ENCODE assay signal across 13 cellular contexts in the genomic region with DNA sequence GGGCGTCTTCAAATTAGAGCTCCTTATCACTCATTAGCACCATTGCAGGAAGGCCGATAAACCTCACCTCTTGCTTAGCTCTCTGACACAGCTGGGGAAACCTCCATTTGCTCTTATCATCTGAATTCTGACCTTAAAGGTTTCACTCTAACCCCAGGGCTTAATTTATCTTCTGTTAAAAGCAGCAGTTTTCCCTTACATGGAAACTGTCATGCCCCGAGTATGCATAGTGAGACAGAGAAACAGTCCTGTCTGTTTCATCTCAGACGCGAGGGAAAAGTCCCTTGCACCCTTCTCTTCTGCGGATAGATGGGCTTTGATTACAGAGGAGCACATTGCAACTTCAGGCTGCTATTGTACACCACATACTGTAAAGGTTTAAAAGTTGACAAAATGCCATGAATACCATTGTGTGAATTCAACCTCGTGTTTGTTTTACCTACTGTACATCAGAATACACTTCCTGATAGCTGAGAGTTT.
DNase-seq lines count a peak whose midpoint lies in the region; ATAC-seq and TF ChIP-seq lines count a peak whose summit lies in the region.
"Had no signal": no experiment of that assay in that cellular context is flagged by ENCODE, and none has a peak within 500 bp of the region (broad histone marks: within the 10 kb centered on the region; RNA-seq: fewer than 3 reads in every experiment).

No MANE protein-coding gene starts in this region.

- H3K4me1 Mint-ChIP-seq in osteocyte (ENCODE audit: unreplicated experiment) = peaks cover 23% of the 10 kb centered on the region
- H3K4me1 Mint-ChIP-seq in activated CD8-positive, alpha-beta T cell treated with anti-CD3 and anti-CD28 coated beads for 36 hours (ENCODE audit: low read depth) = no peaks in the 10 kb centered on the region
- H3K4me1 Mint-ChIP-seq: naive B cell had no signal

- no peaks in the 10 kb centered on the region; the same call in 1 of the 2 replicates for H3K27me3 ChIP-seq in HUES6 (ENCODE audit: control insufficient read depth, insufficient read depth, low read length)

- H3K27me3 Mint-ChIP-seq in osteocyte (ENCODE audit: unreplicated experiment) = no peaks in the 10 kb centered on the region
- H3K27me3 Mint-ChIP-seq in activated CD8-positive, alpha-beta T cell treated with anti-CD3 and anti-CD28 coated beads for 36 hours = no peaks in the 10 kb centered on the region
- H3K27me3 Mint-ChIP-seq: naive B cell; stimulated activated naive CD8-positive, alpha-beta T cell treated with anti-CD3 and anti-CD28 coated beads, Interleukin-15, Interleukin-2, amounts not matched to agents 100 ng/mL and 50 ng/mL, for 24 hours had no signal

- H3K36me3 ChIP-seq in HUES6 (ENCODE audit: control insufficient read depth, insufficient read depth, low read length) = no peaks in the 10 kb centered on the region

- H3K9me3 Mint-ChIP-seq in osteocyte (ENCODE audit: unreplicated experiment) = peaks cover 7% of the 10 kb centered on the region
- H3K9me3 Mint-ChIP-seq in activated CD8-positive, alpha-beta T cell treated with anti-CD3 and anti-CD28 coated beads for 36 hours = peaks cover 5% of the 10 kb centered on the region
- H3K9me3 Mint-ChIP-seq: stimulated activated naive CD8-positive, alpha-beta T cell treated with anti-CD3 and anti-CD28 coated beads, Interleukin-15, Interleukin-2, amounts not matched to agents 100 ng/mL and 50 ng/mL, for 24 hours had no signal

- peak overlapping the region; percentile 13 for H3K9ac ChIP-seq in HUES6 (ENCODE audit: low read length)

- CTCF ChIA-PET in activated CD8-positive, alpha-beta T cell treated with anti-CD3 and anti-CD28 coated beads for 36 hours (lab: Charles Lee) = no interaction called here

- H3K4me1 ChIP-seq in HUES6 (ENCODE audit: control insufficient read depth, insufficient read depth, low read length) = peaks cover 16% of the 10 kb centered on the region; the same call in 1 of the 2 replicates

- TF ChIP-seq CTCF in choroid plexus epithelial cell (conservative IDR thresholded peaks at IDR 0.05; ENCODE audit: low read depth, low read length) (no peak), osteocyte (IDR thresholded peaks at IDR 0.05) (no peak)
- TF ChIP-seq CTCF in activated CD8-positive, alpha-beta T cell treated with anti-CD3 and anti-CD28 coated beads for 36 hours (IDR thresholded peaks at IDR 0.05) = no peak

- H3K4me3 Mint-ChIP-seq in osteocyte (ENCODE audit: unreplicated experiment) = no peak overlapping the region
- no peak overlapping the region for H3K4me3 Mint-ChIP-seq in activated CD8-positive, alpha-beta T cell treated with anti-CD3 and anti-CD28 coated beads for 36 hours
- H3K4me3 Mint-ChIP-seq: activated T-cell treated with anti-CD3 and anti-CD28 coated beads, Interleukin-2, amount 50 U/mL, for 72 hours; naive B cell; stimulated activated naive CD8-positive, alpha-beta T cell treated with anti-CD3 and anti-CD28 coated beads, Interleukin-15, Interleukin-2, amounts not matched to agents 100 ng/mL and 50 ng/mL, for 24 hours had no signal

- POLR2A ChIA-PET in activated CD8-positive, alpha-beta T cell treated with anti-CD3 and anti-CD28 coated beads for 36 hours (lab: Charles Lee) = no interaction called here

- DNase-seq in choroid plexus epithelial cell (ENCODE audit: low read depth) (peak; percentile 79), osteocyte (ENCODE audit: extremely low spot score, unreplicated experiment) (no peak), UCSD-AML1 (lab: John Stamatoyannopoulos, UW; ENCODE audit: unreplicated experiment) (no peak), cerebellar cortex (ENCODE audit: low spot score) (no peak), DMS114 treated with DMSO at 0.1 percent for 48 hours (lab: John Stamatoyannopoulos, UW; ENCODE audit: unreplicated experiment) (no peak)
- no peak for DNase-seq in activated CD8-positive, alpha-beta T cell treated with anti-CD3 and anti-CD28 coated beads for 36 hours
- DNase-seq: activated T-cell treated with anti-CD3 and anti-CD28 coated beads, Interleukin-2, amount 50 U/mL, for 72 hours; naive B cell; NCI-H526 had no signal

- H3K36me3 Mint-ChIP-seq in osteocyte (ENCODE audit: unreplicated experiment) = no peaks in the 10 kb centered on the region
- no peaks in the 10 kb centered on the region for H3K36me3 Mint-ChIP-seq in activated CD8-positive, alpha-beta T cell treated with anti-CD3 and anti-CD28 coated beads for 36 hours (ENCODE audit: low read depth)
- H3K36me3 Mint-ChIP-seq: naive B cell had no signal

- ATAC-seq in GM19328 (IDR thresholded peaks at IDR 0.05; ENCODE audit: unreplicated experiment) = peak; percentile 63
- no peak for ATAC-seq in activated CD8-positive, alpha-beta T cell treated with anti-CD3 and anti-CD28 coated beads for 36 hours
- ATAC-seq: activated T-cell treated with anti-CD3 and anti-CD28 coated beads, Interleukin-2, amount 50 U/mL, for 72 hours had no signal

- H3K27ac ChIP-seq in HUES6 (ENCODE audit: low read depth, low read length) = peak overlapping the region; percentile 55; the same call in 1 of the 2 replicates
- H3K27ac ChIP-seq: coronary artery had no signal

- peak overlapping the region; percentile 46 for H3K27ac Mint-ChIP-seq in osteocyte (ENCODE audit: unreplicated experiment)
- no peak overlapping the region for H3K27ac Mint-ChIP-seq in activated CD8-positive, alpha-beta T cell treated with anti-CD3 and anti-CD28 coated beads for 36 hours
- H3K27ac Mint-ChIP-seq: activated T-cell treated with anti-CD3 and anti-CD28 coated beads, Interleukin-2, amount 50 U/mL, for 72 hours; naive B cell; stimulated activated naive CD8-positive, alpha-beta T cell treated with anti-CD3 and anti-CD28 coated beads, Interleukin-15, Interleukin-2, amounts not matched to agents 100 ng/mL and 50 ng/mL, for 24 hours had no signal

- H3K4me3 ChIP-seq in HUES6 (ENCODE audit: low read depth, low read length) (no peak overlapping the region), choroid plexus epithelial cell (ENCODE audit: low read depth, low read length) (no peak overlapping the region)
- H3K4me3 ChIP-seq: coronary artery had no signal

- intact Hi-C loops in activated CD8-positive, alpha-beta T cell treated with anti-CD3 and anti-CD28 coated beads for 36 hours (cut with micrococcal nuclease) = no loop called here

- H3K9me3 ChIP-seq in HUES6 (ENCODE audit: control insufficient read depth, insufficient read depth, low read depth, low read length) = no peaks in the 10 kb centered on the region
